ENCODE assay signal across 4 cellular contexts in the genomic region with DNA sequence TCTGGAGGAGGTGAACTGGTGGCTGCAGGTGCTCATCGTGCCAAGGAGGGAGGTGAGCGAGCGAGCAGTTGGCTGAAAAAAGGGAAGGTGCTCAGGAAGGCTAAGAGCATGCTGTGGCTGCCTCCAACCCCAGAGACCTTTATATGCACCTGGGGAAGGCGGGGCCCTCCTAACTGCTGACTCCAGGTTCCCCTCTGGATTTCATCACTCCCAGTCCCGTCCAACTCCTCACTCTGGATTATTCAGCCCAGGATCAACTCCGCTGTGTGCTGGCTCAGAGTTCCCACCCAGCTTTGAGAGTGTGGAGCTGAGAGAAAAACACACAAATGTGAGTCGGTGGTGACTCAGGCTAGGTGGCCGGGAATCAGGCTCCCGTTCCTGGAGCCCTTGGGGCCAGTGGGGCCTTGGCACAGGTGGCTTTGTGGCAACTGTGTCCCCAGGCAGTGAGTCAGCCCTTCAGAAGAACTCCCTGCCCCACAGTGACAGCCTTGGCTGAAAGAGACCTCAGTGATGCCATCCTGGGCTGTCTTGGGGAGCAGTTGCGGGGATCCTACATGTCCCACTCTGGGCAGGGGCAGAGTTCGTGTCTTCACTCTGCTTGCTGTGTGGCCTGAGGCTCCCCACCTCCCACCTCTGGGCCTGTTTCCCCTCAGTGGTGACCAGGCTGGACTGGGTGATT. TPM values are rescaled to one million over a fixed set of nuclear protein-coding genes. Genes with fewer than 3 reads are reported as not detected.
"Had no signal": no experiment of that assay in that cellular context is flagged by ENCODE, and none has a peak within 500 bp of the region (broad histone marks: within the 10 kb centered on the region; RNA-seq: fewer than 3 reads in every experiment).

No MANE protein-coding gene starts in this region.

RNA-seq across cellular contexts. Expression of a gene that starts 37.2 kb away (rescaled TPM):
- total RNA-seq: LHCN-M2, MCF 10A, OCI-LY7, SK-MEL-5 had no signal
